Comparison of ENCODE assay signal across 1 cellular context in the genomic region with DNA sequence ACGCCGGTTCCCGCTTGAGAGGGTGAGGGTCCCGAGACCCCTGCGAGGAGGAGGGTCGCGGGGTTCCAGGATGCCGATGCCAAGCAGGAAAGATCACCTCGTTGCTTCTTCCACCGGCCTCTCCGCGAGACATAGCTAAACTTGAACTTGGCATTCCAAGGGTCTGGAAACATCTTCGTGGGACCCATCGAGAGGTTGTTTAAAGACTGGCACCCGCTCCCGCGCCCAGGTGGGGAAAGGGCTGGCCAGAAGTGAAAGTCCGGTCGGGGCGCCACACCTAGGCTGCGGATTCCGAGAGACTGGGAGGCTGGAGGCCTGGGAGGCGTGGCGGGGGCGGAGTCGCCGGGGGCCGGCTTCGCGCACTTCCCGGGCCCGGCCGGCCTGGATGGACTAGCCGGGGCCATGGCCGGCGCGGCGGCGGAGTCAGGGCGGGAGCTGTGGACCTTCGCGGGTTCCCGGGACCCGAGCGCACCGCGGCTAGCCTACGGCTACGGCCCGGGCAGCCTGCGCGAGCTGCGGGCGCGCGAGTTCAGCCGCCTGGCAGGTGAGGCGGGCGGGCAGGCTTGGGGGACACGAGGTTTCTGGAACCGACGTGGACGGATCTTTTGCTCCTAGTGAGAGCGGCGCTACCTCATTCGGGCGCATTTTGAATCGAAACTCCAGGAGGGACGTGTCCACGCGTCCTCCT.
TF ChIP-seq lines count a peak whose summit lies in the region.

A gene with protein sequence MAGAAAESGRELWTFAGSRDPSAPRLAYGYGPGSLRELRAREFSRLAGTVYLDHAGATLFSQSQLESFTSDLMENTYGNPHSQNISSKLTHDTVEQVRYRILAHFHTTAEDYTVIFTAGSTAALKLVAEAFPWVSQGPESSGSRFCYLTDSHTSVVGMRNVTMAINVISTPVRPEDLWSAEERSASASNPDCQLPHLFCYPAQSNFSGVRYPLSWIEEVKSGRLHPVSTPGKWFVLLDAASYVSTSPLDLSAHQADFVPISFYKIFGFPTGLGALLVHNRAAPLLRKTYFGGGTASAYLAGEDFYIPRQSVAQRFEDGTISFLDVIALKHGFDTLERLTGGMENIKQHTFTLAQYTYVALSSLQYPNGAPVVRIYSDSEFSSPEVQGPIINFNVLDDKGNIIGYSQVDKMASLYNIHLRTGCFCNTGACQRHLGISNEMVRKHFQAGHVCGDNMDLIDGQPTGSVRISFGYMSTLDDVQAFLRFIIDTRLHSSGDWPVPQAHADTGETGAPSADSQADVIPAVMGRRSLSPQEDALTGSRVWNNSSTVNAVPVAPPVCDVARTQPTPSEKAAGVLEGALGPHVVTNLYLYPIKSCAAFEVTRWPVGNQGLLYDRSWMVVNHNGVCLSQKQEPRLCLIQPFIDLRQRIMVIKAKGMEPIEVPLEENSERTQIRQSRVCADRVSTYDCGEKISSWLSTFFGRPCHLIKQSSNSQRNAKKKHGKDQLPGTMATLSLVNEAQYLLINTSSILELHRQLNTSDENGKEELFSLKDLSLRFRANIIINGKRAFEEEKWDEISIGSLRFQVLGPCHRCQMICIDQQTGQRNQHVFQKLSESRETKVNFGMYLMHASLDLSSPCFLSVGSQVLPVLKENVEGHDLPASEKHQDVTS (plus strand): TSS at position 360 of the 688 bp plus-strand sequence. CDS start 43 bp downstream, at position 403.

TF ChIP-seq in HepG2, 621 proteins besides CTCF, POLR2A, EP300 and RAD21 (continued from another document and continues in another):
- TF ChIP-seq THRA (CRISPR knock-in tag; IDR thresholded peaks at IDR 0.05; ENCODE audit: borderline replicate concordance), result no peak
- peak; percentile 45; the same call in 1 of the 2 replicates for TF ChIP-seq PHF21A (CRISPR knock-in tag; IDR thresholded peaks at IDR 0.05)
- TF ChIP-seq, protein P1, sequence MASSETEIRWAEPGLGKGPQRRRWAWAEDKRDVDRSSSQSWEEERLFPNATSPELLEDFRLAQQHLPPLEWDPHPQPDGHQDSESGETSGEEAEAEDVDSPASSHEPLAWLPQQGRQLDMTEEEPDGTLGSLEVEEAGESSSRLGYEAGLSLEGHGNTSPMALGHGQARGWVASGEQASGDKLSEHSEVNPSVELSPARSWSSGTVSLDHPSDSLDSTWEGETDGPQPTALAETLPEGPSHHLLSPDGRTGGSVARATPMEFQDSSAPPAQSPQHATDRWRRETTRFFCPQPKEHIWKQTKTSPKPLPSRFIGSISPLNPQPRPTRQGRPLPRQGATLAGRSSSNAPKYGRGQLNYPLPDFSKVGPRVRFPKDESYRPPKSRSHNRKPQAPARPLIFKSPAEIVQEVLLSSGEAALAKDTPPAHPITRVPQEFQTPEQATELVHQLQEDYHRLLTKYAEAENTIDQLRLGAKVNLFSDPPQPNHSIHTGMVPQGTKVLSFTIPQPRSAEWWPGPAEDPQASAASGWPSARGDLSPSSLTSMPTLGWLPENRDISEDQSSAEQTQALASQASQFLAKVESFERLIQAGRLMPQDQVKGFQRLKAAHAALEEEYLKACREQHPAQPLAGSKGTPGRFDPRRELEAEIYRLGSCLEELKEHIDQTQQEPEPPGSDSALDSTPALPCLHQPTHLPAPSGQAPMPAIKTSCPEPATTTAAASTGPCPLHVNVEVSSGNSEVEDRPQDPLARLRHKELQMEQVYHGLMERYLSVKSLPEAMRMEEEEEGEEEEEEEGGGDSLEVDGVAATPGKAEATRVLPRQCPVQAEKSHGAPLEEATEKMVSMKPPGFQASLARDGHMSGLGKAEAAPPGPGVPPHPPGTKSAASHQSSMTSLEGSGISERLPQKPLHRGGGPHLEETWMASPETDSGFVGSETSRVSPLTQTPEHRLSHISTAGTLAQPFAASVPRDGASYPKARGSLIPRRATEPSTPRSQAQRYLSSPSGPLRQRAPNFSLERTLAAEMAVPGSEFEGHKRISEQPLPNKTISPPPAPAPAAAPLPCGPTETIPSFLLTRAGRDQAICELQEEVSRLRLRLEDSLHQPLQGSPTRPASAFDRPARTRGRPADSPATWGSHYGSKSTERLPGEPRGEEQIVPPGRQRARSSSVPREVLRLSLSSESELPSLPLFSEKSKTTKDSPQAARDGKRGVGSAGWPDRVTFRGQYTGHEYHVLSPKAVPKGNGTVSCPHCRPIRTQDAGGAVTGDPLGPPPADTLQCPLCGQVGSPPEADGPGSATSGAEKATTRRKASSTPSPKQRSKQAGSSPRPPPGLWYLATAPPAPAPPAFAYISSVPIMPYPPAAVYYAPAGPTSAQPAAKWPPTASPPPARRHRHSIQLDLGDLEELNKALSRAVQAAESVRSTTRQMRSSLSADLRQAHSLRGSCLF (CRISPR knock-in tag; IDR thresholded peaks at IDR 0.05; ENCODE audit: borderline replicate concordance), result no peak
- TF ChIP-seq NFE2 (CRISPR knock-in tag; IDR thresholded peaks at IDR 0.05), result no peak
- no peak for TF ChIP-seq REPIN1 (CRISPR knock-in tag; IDR thresholded peaks at IDR 0.05; ENCODE audit: borderline replicate concordance, low read depth)
- TF ChIP-seq CREBL2 (CRISPR knock-in tag; IDR thresholded peaks at IDR 0.05; ENCODE audit: borderline replicate concordance), result 0 out of 2 replicates have a peak, but pooled peaks have one; percentile 21
- no peak for TF ChIP-seq CEBPZ (IDR thresholded peaks at IDR 0.05; ENCODE audit: low read length)
- no peak for TF ChIP-seq PAF1 (CRISPR knock-in tag; IDR thresholded peaks at IDR 0.05)
- no peak for TF ChIP-seq SMARCC2 (IDR thresholded peaks at IDR 0.05)
- no peak for TF ChIP-seq ZNF75D (CRISPR knock-in tag; IDR thresholded peaks at IDR 0.05; ENCODE audit: borderline replicate concordance)
- peak; percentile 60; the same call in 1 of the 2 replicates for TF ChIP-seq POGZ (CRISPR knock-in tag; IDR thresholded peaks at IDR 0.05)
- peak; percentile 23; the same call in 1 of the 2 replicates for TF ChIP-seq ZBTB38 (CRISPR knock-in tag; IDR thresholded peaks at IDR 0.05)
- TF ChIP-seq RBFOX2 (IDR thresholded peaks at IDR 0.05; ENCODE audit: low read depth, low read length), result peak; percentile 91
- TF ChIP-seq DNMT3B (CRISPR knock-in tag; conservative IDR thresholded peaks at IDR 0.05), result no peak
- no peak for TF ChIP-seq RELA (CRISPR knock-in tag; IDR thresholded peaks at IDR 0.05)
- TF ChIP-seq ZNF556 (CRISPR knock-in tag; IDR thresholded peaks at IDR 0.05; ENCODE audit: borderline replicate concordance), result peak; percentile 60; the same call in 1 of the 2 replicates
- peak; percentile 71; the same call in 1 of the 2 replicates for TF ChIP-seq NFKB2 (CRISPR knock-in tag; IDR thresholded peaks at IDR 0.05; ENCODE audit: borderline replicate concordance)
- no peak for TF ChIP-seq MAFK (conservative IDR thresholded peaks at IDR 0.05 in 1 of 2, IDR thresholded peaks at IDR 0.05 in 1 of 2; ENCODE audit: low read length in 2 of 2)
- TF ChIP-seq NRL (CRISPR knock-in tag; IDR thresholded peaks at IDR 0.05; ENCODE audit: borderline replicate concordance), result no peak
- no peak for TF ChIP-seq ZNF138 (CRISPR knock-in tag; IDR thresholded peaks at IDR 0.05; ENCODE audit: low read depth)
- TF ChIP-seq ZFP36L2 (CRISPR knock-in tag; IDR thresholded peaks at IDR 0.05), result no peak
- TF ChIP-seq, protein P2, sequence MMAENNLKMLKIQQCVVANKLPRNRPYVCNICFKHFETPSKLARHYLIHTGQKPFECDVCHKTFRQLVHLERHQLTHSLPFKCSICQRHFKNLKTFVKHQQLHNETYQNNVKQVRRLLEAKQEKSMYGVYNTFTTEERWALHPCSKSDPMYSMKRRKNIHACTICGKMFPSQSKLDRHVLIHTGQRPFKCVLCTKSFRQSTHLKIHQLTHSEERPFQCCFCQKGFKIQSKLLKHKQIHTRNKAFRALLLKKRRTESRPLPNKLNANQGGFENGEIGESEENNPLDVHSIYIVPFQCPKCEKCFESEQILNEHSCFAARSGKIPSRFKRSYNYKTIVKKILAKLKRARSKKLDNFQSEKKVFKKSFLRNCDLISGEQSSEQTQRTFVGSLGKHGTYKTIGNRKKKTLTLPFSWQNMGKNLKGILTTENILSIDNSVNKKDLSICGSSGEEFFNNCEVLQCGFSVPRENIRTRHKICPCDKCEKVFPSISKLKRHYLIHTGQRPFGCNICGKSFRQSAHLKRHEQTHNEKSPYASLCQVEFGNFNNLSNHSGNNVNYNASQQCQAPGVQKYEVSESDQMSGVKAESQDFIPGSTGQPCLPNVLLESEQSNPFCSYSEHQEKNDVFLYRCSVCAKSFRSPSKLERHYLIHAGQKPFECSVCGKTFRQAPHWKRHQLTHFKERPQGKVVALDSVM (CRISPR knock-in tag; IDR thresholded peaks at IDR 0.05), result peak; percentile 53; the same call in 1 of the 2 replicates
- TF ChIP-seq ZNF460 (CRISPR knock-in tag; IDR thresholded peaks at IDR 0.05; ENCODE audit: borderline replicate concordance), result no peak
- TF ChIP-seq GATAD1 (CRISPR knock-in tag; IDR thresholded peaks at IDR 0.05), result no peak
- TF ChIP-seq SOX6 (IDR thresholded peaks at IDR 0.05), result no peak
- TF ChIP-seq SOX6 (CRISPR knock-in tag; IDR thresholded peaks at IDR 0.05), result peak; percentile 71
- TF ChIP-seq CHD2 (IDR thresholded peaks at IDR 0.05; ENCODE audit: low read depth, low read length), result no peak
- TF ChIP-seq MEF2D (CRISPR knock-in tag; IDR thresholded peaks at IDR 0.05), result no peak
- no peak; the same call in none of the 2 replicates for TF ChIP-seq HOXA3 (CRISPR knock-in tag; IDR thresholded peaks at IDR 0.05)
- no peak for TF ChIP-seq ZNF773 (CRISPR knock-in tag; IDR thresholded peaks at IDR 0.05; ENCODE audit: borderline replicate concordance)
- peak; percentile 89 for TF ChIP-seq KDM5B (CRISPR knock-in tag; IDR thresholded peaks at IDR 0.05; ENCODE audit: borderline replicate concordance)
- no peak for TF ChIP-seq MBD4 (IDR thresholded peaks at IDR 0.05; ENCODE audit: borderline replicate concordance, low read length)
- TF ChIP-seq HNRNPH1 (optimal IDR thresholded peaks at IDR 0.05; ENCODE audit: low read depth, low read length), result no peak
- TF ChIP-seq STAT5B (CRISPR knock-in tag; IDR thresholded peaks at IDR 0.05), result no peak
- TF ChIP-seq, protein P3, sequence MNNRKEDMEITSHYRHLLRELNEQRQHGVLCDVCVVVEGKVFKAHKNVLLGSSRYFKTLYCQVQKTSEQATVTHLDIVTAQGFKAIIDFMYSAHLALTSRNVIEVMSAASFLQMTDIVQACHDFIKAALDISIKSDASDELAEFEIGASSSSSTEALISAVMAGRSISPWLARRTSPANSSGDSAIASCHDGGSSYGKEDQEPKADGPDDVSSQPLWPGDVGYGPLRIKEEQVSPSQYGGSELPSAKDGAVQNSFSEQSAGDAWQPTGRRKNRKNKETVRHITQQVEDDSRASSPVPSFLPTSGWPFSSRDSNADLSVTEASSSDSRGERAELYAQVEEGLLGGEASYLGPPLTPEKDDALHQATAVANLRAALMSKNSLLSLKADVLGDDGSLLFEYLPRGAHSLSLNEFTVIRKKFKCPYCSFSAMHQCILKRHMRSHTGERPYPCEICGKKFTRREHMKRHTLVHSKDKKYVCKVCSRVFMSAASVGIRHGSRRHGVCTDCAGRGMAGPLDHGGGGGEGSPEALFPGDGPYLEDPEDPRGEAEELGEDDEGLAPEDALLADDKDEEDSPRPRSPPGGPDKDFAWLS (CRISPR knock-in tag; IDR thresholded peaks at IDR 0.05; ENCODE audit: borderline replicate concordance), result no peak
- TF ChIP-seq ZNF253 (CRISPR knock-in tag; IDR thresholded peaks at IDR 0.05; ENCODE audit: borderline replicate concordance), result no peak
- TF ChIP-seq JUNB (CRISPR knock-in tag; IDR thresholded peaks at IDR 0.05; ENCODE audit: borderline replicate concordance), result no peak
- no peak for TF ChIP-seq NR1H2 (CRISPR knock-in tag; IDR thresholded peaks at IDR 0.05; ENCODE audit: borderline replicate concordance, low read depth)
- TF ChIP-seq, protein P4, sequence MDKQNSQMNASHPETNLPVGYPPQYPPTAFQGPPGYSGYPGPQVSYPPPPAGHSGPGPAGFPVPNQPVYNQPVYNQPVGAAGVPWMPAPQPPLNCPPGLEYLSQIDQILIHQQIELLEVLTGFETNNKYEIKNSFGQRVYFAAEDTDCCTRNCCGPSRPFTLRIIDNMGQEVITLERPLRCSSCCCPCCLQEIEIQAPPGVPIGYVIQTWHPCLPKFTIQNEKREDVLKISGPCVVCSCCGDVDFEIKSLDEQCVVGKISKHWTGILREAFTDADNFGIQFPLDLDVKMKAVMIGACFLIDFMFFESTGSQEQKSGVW (CRISPR knock-in tag; IDR thresholded peaks at IDR 0.05; ENCODE audit: borderline replicate concordance), result no peak
- no peak for TF ChIP-seq ZNF224 (CRISPR knock-in tag; IDR thresholded peaks at IDR 0.05)
